8 cellular contexts compared by ENCODE assay signal in the genomic region with DNA sequence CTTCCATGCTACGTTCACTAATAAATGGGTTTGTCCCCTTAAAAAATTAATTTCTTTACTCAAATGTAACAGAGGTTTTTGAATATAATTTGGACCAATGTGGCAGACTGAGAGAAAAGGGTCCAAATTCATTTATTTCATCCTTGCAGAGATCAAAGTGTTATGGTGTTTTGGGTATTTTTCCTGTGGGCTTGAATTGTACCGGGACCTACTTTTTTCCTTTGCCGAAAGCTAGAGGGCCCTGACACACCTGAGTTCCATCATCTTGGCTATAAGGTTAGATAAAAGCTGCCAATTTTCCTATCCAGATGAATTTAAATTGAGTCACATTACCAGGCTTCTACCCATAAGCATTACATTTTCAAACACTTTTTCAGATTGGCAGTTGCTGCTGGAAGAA. TPM values are rescaled to one million over a fixed set of nuclear protein-coding genes. Genes with fewer than 3 reads are reported as not detected.
A peak's percentile ranks its signal among the peaks of the same experiment; 100 is the strongest.
DNase-seq lines count a peak whose midpoint lies in the region; ATAC-seq and TF ChIP-seq lines count a peak whose summit lies in the region.

No MANE protein-coding gene starts in this region.

- H3K27me3 ChIP-seq in SK-N-SH (ENCODE audit: insufficient read depth): no peaks in the 10 kb centered on the region

- H3K36me3 ChIP-seq in SK-N-SH (replicated peaks in 1 of 2; ENCODE audit: control insufficient read depth in 1 of 2, insufficient read depth in 2 of 2, low read length in 1 of 2): peaks cover 18 to 32% of the 10 kb centered on the region in 2 experiments

- 0 out of 2 replicates have a peak, but pooled peaks have one; percentile 15 for TF ChIP-seq RAD21 in SK-N-SH (IDR thresholded peaks at IDR 0.05; ENCODE audit: low read length)

- H3K4me3 ChIP-seq in SK-N-SH (ENCODE audit: low read depth in 2 of 2, low read length in 1 of 2) (peak overlapping the region; percentile 81 to 89), fibroblast of pulmonary artery (replicated peaks; ENCODE audit: low read depth, low read length) (peak overlapping the region; percentile 89)

- peak overlapping the region; percentile 87 for H3K9ac ChIP-seq in SK-N-SH

- ATAC-seq in SK-N-SH treated with all-trans-retinoic acid at 6 μM for 48 hours (no peak), GM21528 (IDR thresholded peaks at IDR 0.05; ENCODE audit: low FRiP score, unreplicated experiment) (no peak)
- no peak for ATAC-seq in stimulated activated effector memory CD8-positive, alpha-beta T cell treated with anti-CD3 and anti-CD28 coated beads, Interleukin-12 subunit alpha, Interleukin-12 subunit beta, amount 100 ng/mL, for 72 hours

- peaks cover 43% of the 10 kb centered on the region for H3K79me2 ChIP-seq in SK-N-SH (ENCODE audit: insufficient read depth)

- peaks cover 43% of the 10 kb centered on the region for H3K36me3 Mint-ChIP-seq in stimulated activated effector memory CD8-positive, alpha-beta T cell treated with anti-CD3 and anti-CD28 coated beads, Interleukin-12 subunit alpha, Interleukin-12 subunit beta, amount 100 ng/mL, for 72 hours

- peak overlapping the region; percentile 97 for H3K27ac Mint-ChIP-seq in stimulated activated effector memory CD8-positive, alpha-beta T cell treated with anti-CD3 and anti-CD28 coated beads, Interleukin-12 subunit alpha, Interleukin-12 subunit beta, amount 100 ng/mL, for 72 hours

- H4K20me1 ChIP-seq in SK-N-SH (ENCODE audit: insufficient read depth): no peaks in the 10 kb centered on the region

- peak overlapping the region; percentile 96 for H3K4me2 ChIP-seq in SK-N-SH

- H3K27ac ChIP-seq in SK-N-SH (ENCODE audit: low read depth in 2 of 2, low read length in 1 of 2): peak overlapping the region; percentile 34 to 75; a peak in 3 of 4 replicates

- POLR2A ChIA-PET in SK-N-SH (lab: Yijun Ruan, JAX): no interaction called here

- 16% methylated on average over 3 of the region's 3 CpGs for WGBS in SK-N-SH (ENCODE audit: low lambda C conversion rate)

- DNase-seq in SK-N-SH: peak; percentile 25
- DNase-seq in RKO (ENCODE audit: low spot score): peak; percentile 22
- no peak for DNase-seq in fibroblast of pulmonary artery (ENCODE audit: low read depth)
- DNase-seq in stimulated activated effector memory CD8-positive, alpha-beta T cell treated with anti-CD3 and anti-CD28 coated beads, Interleukin-12 subunit alpha, Interleukin-12 subunit beta, amount 100 ng/mL, for 72 hours (ENCODE audit: low spot score in 2 of 2): no peak
- DNase-seq in NCI-H1092 (lab: John Stamatoyannopoulos, UW): no peak
- DNase-seq in DMS153 (lab: John Stamatoyannopoulos, UW): no peak

- CTCF ChIA-PET in SK-N-SH (lab: Yijun Ruan, JAX): interaction anchor here (0.9 to 2.3 kb wide), 2 partner anchors 23 to 126 kb away, joined by 3 to 12 read pairs; no protein-coding TSS in a partner anchor

- TF ChIP-seq EP300 in SK-N-SH (IDR thresholded peaks at IDR 0.05; ENCODE audit: borderline replicate concordance in 1 of 2, low read depth in 1 of 2, low read length in 1 of 2): no peak

- H3K4me3 Mint-ChIP-seq in stimulated activated effector memory CD8-positive, alpha-beta T cell treated with anti-CD3 and anti-CD28 coated beads, Interleukin-12 subunit alpha, Interleukin-12 subunit beta, amount 100 ng/mL, for 72 hours: peak overlapping the region; percentile 86

- no peaks in the 10 kb centered on the region for H3K9me3 Mint-ChIP-seq in stimulated activated effector memory CD8-positive, alpha-beta T cell treated with anti-CD3 and anti-CD28 coated beads, Interleukin-12 subunit alpha, Interleukin-12 subunit beta, amount 100 ng/mL, for 72 hours

- H3K9me2 ChIP-seq in SK-N-SH: no peaks in the 10 kb centered on the region

- H2AFZ ChIP-seq in SK-N-SH (ENCODE audit: low read depth): peak overlapping the region; percentile 96

- peaks cover 19% of the 10 kb centered on the region for H3F3A ChIP-seq in SK-N-SH (replicated peaks; ENCODE audit: insufficient read depth)

- TF ChIP-seq CTCF in SK-N-SH (IDR thresholded peaks at IDR 0.05) (peak; percentile 27; the same call in 1 of the 2 replicates), fibroblast of pulmonary artery (IDR thresholded peaks at IDR 0.05; ENCODE audit: low read length, missing control alignments) (peak; percentile 6)

- peaks cover 0 to 7% of the 10 kb centered on the region in 2 experiments; a peak in 2 of 4 replicates for H3K4me1 ChIP-seq in SK-N-SH (ENCODE audit: control insufficient read depth in 1 of 2, insufficient read depth in 2 of 2, low read depth in 1 of 2, low read length in 1 of 2)

- H3K4me1 Mint-ChIP-seq in stimulated activated effector memory CD8-positive, alpha-beta T cell treated with anti-CD3 and anti-CD28 coated beads, Interleukin-12 subunit alpha, Interleukin-12 subunit beta, amount 100 ng/mL, for 72 hours: peaks cover 15% of the 10 kb centered on the region

- no peaks in the 10 kb centered on the region for H3K9me3 ChIP-seq in SK-N-SH

TF ChIP-seq in SK-N-SH, 30 proteins besides CTCF, POLR2A, EP300 and RAD21:
- TF ChIP-seq YY1 (IDR thresholded peaks at IDR 0.05; ENCODE audit: low read depth) (0 out of 2 replicates have a peak, but pooled peaks have one; percentile 3), FOXM1 (IDR thresholded peaks at IDR 0.05; ENCODE audit: low read depth) (no peak)
TF ChIP-seq in SK-N-SH: peak in this region for 1.

TF ChIP-seq in SK-N-SH treated with all-trans-retinoic acid at 6 μM for 48 hours, 23 proteins besides CTCF, POLR2A, EP300 and RAD21 (continues in another document):
- TF ChIP-seq, protein P1, sequence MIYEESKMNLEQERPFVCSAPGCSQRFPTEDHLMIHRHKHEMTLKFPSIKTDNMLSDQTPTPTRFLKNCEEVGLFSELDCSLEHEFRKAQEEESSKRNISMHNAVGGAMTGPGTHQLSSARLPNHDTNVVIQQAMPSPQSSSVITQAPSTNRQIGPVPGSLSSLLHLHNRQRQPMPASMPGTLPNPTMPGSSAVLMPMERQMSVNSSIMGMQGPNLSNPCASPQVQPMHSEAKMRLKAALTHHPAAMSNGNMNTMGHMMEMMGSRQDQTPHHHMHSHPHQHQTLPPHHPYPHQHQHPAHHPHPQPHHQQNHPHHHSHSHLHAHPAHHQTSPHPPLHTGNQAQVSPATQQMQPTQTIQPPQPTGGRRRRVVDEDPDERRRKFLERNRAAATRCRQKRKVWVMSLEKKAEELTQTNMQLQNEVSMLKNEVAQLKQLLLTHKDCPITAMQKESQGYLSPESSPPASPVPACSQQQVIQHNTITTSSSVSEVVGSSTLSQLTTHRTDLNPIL (CRISPR knock-in tag; IDR thresholded peaks at IDR 0.05; ENCODE audit: low read depth): no peak
- no peak for TF ChIP-seq ARNTL (CRISPR knock-in tag; IDR thresholded peaks at IDR 0.05; ENCODE audit: borderline replicate concordance, low read depth)
- no peak for TF ChIP-seq ZNF8 (CRISPR knock-in tag; IDR thresholded peaks at IDR 0.05)
- TF ChIP-seq TSHZ2 (CRISPR knock-in tag; IDR thresholded peaks at IDR 0.05): no peak
- no peak for TF ChIP-seq CSRNP3 (CRISPR knock-in tag; IDR thresholded peaks at IDR 0.05)
- TF ChIP-seq GLIS3 (CRISPR knock-in tag; IDR thresholded peaks at IDR 0.05): no peak
- no peak for TF ChIP-seq PPARA (CRISPR knock-in tag; IDR thresholded peaks at IDR 0.05; ENCODE audit: borderline replicate concordance)

RNA-seq across cellular contexts. Expression of gene CCNB2, which starts 0.9 kb away (rescaled TPM):
- polyA plus RNA-seq in SK-N-SH (2012; rRNA removed): 40.5 and 46.6 TPM in 2 replicates
- 49.4 and 52.4 TPM in 2 replicates for polyA plus RNA-seq in SK-N-SH (2012; cell fraction: cytosol; rRNA removed)
- 15.1 and 22.0 TPM in 2 replicates for polyA plus RNA-seq in SK-N-SH (2012; cell fraction: nucleus; rRNA removed)

Comparison
In these comparisons a context has a peak if more than half of its experiments do, and no peak if none do; other contexts are left out.
1. DNase-seq: peak in SK-N-SH (single experiment) and RKO (single experiment); none in fibroblast of pulmonary artery (single experiment), stimulated activated effector memory CD8-positive, alpha-beta T cell treated with anti-CD3 and anti-CD28 coated beads, Interleukin-12 subunit alpha, Interleukin-12 subunit beta, amount 100 ng/mL, for 72 hours (0 of 2), NCI-H1092 (single experiment) and DMS153 (single experiment).